ENCODE assay signal across 20 cellular contexts in genomic region chr22:40240160-40240559, GRCh38.
DNase-seq lines count a peak whose midpoint lies in the region; ATAC-seq and TF ChIP-seq lines count a peak whose summit lies in the region.
"Had no signal": no experiment of that assay in that cellular context is flagged by ENCODE, and none has a peak within 500 bp of the region (broad histone marks: within the 10 kb centered on the region; RNA-seq: fewer than 3 reads in every experiment).

No MANE protein-coding gene starts in this region.

- peaks cover 19% of the 10 kb centered on the region for H3K36me3 Mint-ChIP-seq in activated T-cell treated with anti-CD3 and anti-CD28 coated beads, Interleukin-2, amount 50 U/mL, for 24 hours (ENCODE audit: low read depth)
- peaks cover 7% of the 10 kb centered on the region for H3K36me3 Mint-ChIP-seq in activated T-helper 2 cell treated with anti-CD3 and anti-CD28 coated beads, Interferon-gamma antibody, Interleukin-2, Interleukin-4, amounts not matched to agents 10 μg/mL and 5 μg/mL and 100 μg/mL, durations not matched to agents 14 hours and 24 hours and 36 hours (ENCODE audit: low read depth)

- no CpG with 5 or more reads among the region's 3 CpGs for WGBS in IMR-90 (ENCODE audit: extremely low coverage in 2 of 2, insufficient read length in 1 of 2), 2 experiments

- no peak overlapping the region for H3K9ac ChIP-seq in IMR-90 (ENCODE audit: low read depth, low read length)

- H3K27ac Mint-ChIP-seq in activated T-cell treated with anti-CD3 and anti-CD28 coated beads, Interleukin-2, amount 50 U/mL, for 24 hours = peak overlapping the region; percentile 92
- H3K27ac Mint-ChIP-seq in activated T-helper 2 cell treated with anti-CD3 and anti-CD28 coated beads, Interferon-gamma antibody, Interleukin-2, Interleukin-4, amounts not matched to agents 10 μg/mL and 5 μg/mL and 100 μg/mL, durations not matched to agents 14 hours and 24 hours and 36 hours = no peak overlapping the region

- H4K5ac ChIP-seq in IMR-90 (ENCODE audit: low read depth, low read length) = no peak overlapping the region

- no peak for DNase-seq in activated T-cell treated with anti-CD3 and anti-CD28 coated beads, Interleukin-2, amount 50 U/mL, for 24 hours
- DNase-seq in activated T-cell treated with anti-CD3 and anti-CD28 coated beads, Interleukin-2, amount 50 U/mL, for 1 hour = no peak
- DNase-seq in IMR-90 = no peak
- DNase-seq in effector memory CD4-positive, alpha-beta T cell = no peak
- peak; percentile 38 for DNase-seq in retina
- DNase-seq in activated T-helper 2 cell treated with anti-CD3 and anti-CD28 coated beads, Interferon-gamma antibody, Interleukin-2, Interleukin-4, amounts not matched to agents 10 μg/mL and 5 μg/mL and 100 μg/mL, durations not matched to agents 14 hours and 24 hours and 36 hours (ENCODE audit: low spot score) = no peak
- no peak for DNase-seq in NCI-H1417 (lab: John Stamatoyannopoulos, UW)
- DNase-seq: activated gamma-delta T cell; Caco-2; mesenchymal stem cell; MM.1S; NCI-H187 treated with DMSO at 0.1 percent for 48 hours; NCI-H524 treated with DMSO at 0.1 percent for 48 hours; stimulated activated naive CD4-positive, alpha-beta T cell treated with Interleukin-2 at 50 U/mL for 16 hours; uterus had no signal

- H4K8ac ChIP-seq in IMR-90 (ENCODE audit: low read depth in 2 of 2, low read length in 2 of 2) = no peak overlapping the region; a peak in 1 of 4 replicates

- no peak overlapping the region for H3K4me3 Mint-ChIP-seq in activated T-cell treated with anti-CD3 and anti-CD28 coated beads, Interleukin-2, amount 50 U/mL, for 24 hours
- H3K4me3 Mint-ChIP-seq in activated T-helper 2 cell treated with anti-CD3 and anti-CD28 coated beads, Interferon-gamma antibody, Interleukin-2, Interleukin-4, amounts not matched to agents 10 μg/mL and 5 μg/mL and 100 μg/mL, durations not matched to agents 14 hours and 24 hours and 36 hours (ENCODE audit: low read depth) = no peak overlapping the region
- H3K4me3 Mint-ChIP-seq: dendritic cell treated with granulocyte-macrophage colony-stimulating factor and Interleukin-4, amounts not matched to agents 40 ng/mL and 50 ng/mL, for 4 days had no signal

- no peak overlapping the region for H3K18ac ChIP-seq in IMR-90 (ENCODE audit: low read depth, low read length)

- H3K4me1 Mint-ChIP-seq in activated T-cell treated with anti-CD3 and anti-CD28 coated beads, Interleukin-2, amount 50 U/mL, for 24 hours (ENCODE audit: low read depth) = peaks cover 90% of the 10 kb centered on the region
- H3K4me1 Mint-ChIP-seq in activated T-helper 2 cell treated with anti-CD3 and anti-CD28 coated beads, Interferon-gamma antibody, Interleukin-2, Interleukin-4, amounts not matched to agents 10 μg/mL and 5 μg/mL and 100 μg/mL, durations not matched to agents 14 hours and 24 hours and 36 hours (ENCODE audit: low read depth) = peaks cover 62% of the 10 kb centered on the region

- H3K56ac ChIP-seq in IMR-90 (ENCODE audit: extremely low read depth, insufficient read depth, low read length) = no peak overlapping the region

- no peak overlapping the region for H4K91ac ChIP-seq in IMR-90 (ENCODE audit: insufficient read depth, low read depth, low read length)

- H3K4me3 ChIP-seq in IMR-90 (ENCODE audit: insufficient read depth, low read depth, low read length) = no peak overlapping the region
- H3K4me3 ChIP-seq in effector memory CD4-positive, alpha-beta T cell (ENCODE audit: insufficient read depth, low read depth, low read length, poor library complexity, severe bottlenecking) = no peak overlapping the region
- H3K4me3 ChIP-seq: esophagus muscularis mucosa, skin epidermis, uterus had no signal

- TF ChIP-seq POLR2A in IMR-90 (IDR thresholded peaks at IDR 0.05; ENCODE audit: low read depth, low read length) = no peak

- intact Hi-C loops in IMR-90 (cut with micrococcal nuclease) = no loop called here
- intact Hi-C loops in activated T-helper 2 cell treated with anti-CD3 and anti-CD28 coated beads, Interferon-gamma antibody, Interleukin-2, Interleukin-4, amounts not matched to agents 10 μg/mL and 5 μg/mL and 100 μg/mL, durations not matched to agents 14 hours and 24 hours and 36 hours (cut with micrococcal nuclease) = loop anchor here (2.0 to 5.0 kb wide), 3 partner anchors 43 to 107 kb away; partner anchors contain the start of genes ADSL and TNRC6B

- BruUV-seq in IMR-90 (replicated peaks; lab: Mats Ljungman, UMichigan) = no TSS peak

- no peak overlapping the region for H2AFZ ChIP-seq in IMR-90 (replicated peaks; ENCODE audit: low read length, poor library complexity)

- H4K20me1 ChIP-seq in IMR-90 (ENCODE audit: insufficient read depth, low read length) = peaks cover 38% of the 10 kb centered on the region

- H2BK20ac ChIP-seq in IMR-90 (ENCODE audit: low read depth, low read length) = no peak overlapping the region

- peak overlapping the region; percentile 12; the same call in 1 of the 2 replicates for H2AK5ac ChIP-seq in IMR-90 (ENCODE audit: low read depth, low read length)

- H3K27me3 Mint-ChIP-seq in activated T-cell treated with anti-CD3 and anti-CD28 coated beads, Interleukin-2, amount 50 U/mL, for 24 hours = no peaks in the 10 kb centered on the region
- H3K27me3 Mint-ChIP-seq in activated T-helper 2 cell treated with anti-CD3 and anti-CD28 coated beads, Interferon-gamma antibody, Interleukin-2, Interleukin-4, amounts not matched to agents 10 μg/mL and 5 μg/mL and 100 μg/mL, durations not matched to agents 14 hours and 24 hours and 36 hours (ENCODE audit: low read depth) = no peaks in the 10 kb centered on the region
- H3K27me3 Mint-ChIP-seq: dendritic cell treated with granulocyte-macrophage colony-stimulating factor and Interleukin-4, amounts not matched to agents 40 ng/mL and 50 ng/mL, for 4 days had no signal

- no peak for TF ChIP-seq CTCF in IMR-90 (conservative IDR thresholded peaks at IDR 0.05; ENCODE audit: low read depth, low read length)

- ATAC-seq in IMR-90 (ENCODE audit: low read depth) (no peak), esophagus mucosa (no peak)
- ATAC-seq: Panc1 had no signal

- H3K14ac ChIP-seq in IMR-90 (replicated peaks; ENCODE audit: low read depth, low read length) = no peak overlapping the region

- peaks cover 49 to 74% of the 10 kb centered on the region in 2 experiments for H3K79me1 ChIP-seq in IMR-90 (ENCODE audit: low read depth in 1 of 2, low read length in 2 of 2)

- CTCF ChIA-PET in IMR-90 (lab: Yijun Ruan, JAX) = no interaction called here

- no peaks in the 10 kb centered on the region for H3K9me3 Mint-ChIP-seq in activated T-cell treated with anti-CD3 and anti-CD28 coated beads, Interleukin-2, amount 50 U/mL, for 24 hours
- H3K9me3 Mint-ChIP-seq in activated T-helper 2 cell treated with anti-CD3 and anti-CD28 coated beads, Interferon-gamma antibody, Interleukin-2, Interleukin-4, amounts not matched to agents 10 μg/mL and 5 μg/mL and 100 μg/mL, durations not matched to agents 14 hours and 24 hours and 36 hours = no peaks in the 10 kb centered on the region
- H3K9me3 Mint-ChIP-seq: dendritic cell treated with granulocyte-macrophage colony-stimulating factor and Interleukin-4, amounts not matched to agents 40 ng/mL and 50 ng/mL, for 4 days had no signal

- no peak overlapping the region for H3K27ac ChIP-seq in IMR-90 (ENCODE audit: insufficient read depth, low read length)
- H3K27ac ChIP-seq in effector memory CD4-positive, alpha-beta T cell (ENCODE audit: insufficient read depth, low read length, poor library complexity, severe bottlenecking) = peak overlapping the region; percentile 65

- no peak overlapping the region for H2BK15ac ChIP-seq in IMR-90 (ENCODE audit: low read depth, low read length)

- H3K4me2 ChIP-seq in IMR-90 (ENCODE audit: low read depth, low read length) = no peak overlapping the region

- H2BK120ac ChIP-seq in IMR-90 (ENCODE audit: low read depth, low read length) = no peak overlapping the region

- no peak overlapping the region; the same call in 1 of the 2 replicates for H3K23ac ChIP-seq in IMR-90 (ENCODE audit: low read depth, low read length)

- in situ Hi-C loops in IMR-90 (cut with MboI; ENCODE audit: low sequenced_read_pairs) = no loop called here

- H3K4me1 ChIP-seq in IMR-90 (ENCODE audit: control insufficient read depth, insufficient read depth, low read length) = peaks cover 14% of the 10 kb centered on the region
- H3K4me1 ChIP-seq in effector memory CD4-positive, alpha-beta T cell (ENCODE audit: control insufficient read depth, insufficient read depth, low read length, poor library complexity, severe bottlenecking) = peaks cover 61% of the 10 kb centered on the region
- H3K4me1 ChIP-seq: Caco-2 had no signal

- H3K9me3 ChIP-seq in IMR-90 (ENCODE audit: control insufficient read depth, insufficient read depth, low read length) = no peaks in the 10 kb centered on the region
- H3K9me3 ChIP-seq in effector memory CD4-positive, alpha-beta T cell (ENCODE audit: control insufficient read depth, low read length) = no peaks in the 10 kb centered on the region
- H3K9me3 ChIP-seq: Caco-2, esophagus muscularis mucosa, uterus had no signal

- POLR2A ChIA-PET in IMR-90 (lab: Charles Lee; ENCODE audit: unreplicated experiment) = no interaction called here

- TF ChIP-seq RAD21 in IMR-90 (IDR thresholded peaks at IDR 0.05; ENCODE audit: low read length) = no peak

- dilution Hi-C loops in IMR-90 (cut with HindIII; ENCODE audit: low sequenced_read_pairs, unreplicated experiment) = no loop called here

- peaks cover 34% of the 10 kb centered on the region for H3K9me1 ChIP-seq in IMR-90 (ENCODE audit: insufficient read depth, low read length)

- H2BK5ac ChIP-seq in IMR-90 (ENCODE audit: low read depth, low read length, poor library complexity, severe bottlenecking) = no peak overlapping the region

- H3K36me3 ChIP-seq in IMR-90 (ENCODE audit: control insufficient read depth, insufficient read depth, low read length) = 0 out of 2 replicates have a peak, but pooled peaks cover 3% of the 10 kb centered on the region
- peaks cover 4% of the 10 kb centered on the region for H3K36me3 ChIP-seq in effector memory CD4-positive, alpha-beta T cell (ENCODE audit: control insufficient read depth, insufficient read depth, low read length)
- H3K36me3 ChIP-seq: esophagus muscularis mucosa, uterus had no signal

- H3K27me3 ChIP-seq in IMR-90 (ENCODE audit: control insufficient read depth, insufficient read depth, low read length) = no peaks in the 10 kb centered on the region
- H3K27me3 ChIP-seq in effector memory CD4-positive, alpha-beta T cell (replicated peaks; ENCODE audit: control insufficient read depth, insufficient read depth, low read length, poor library complexity, severe bottlenecking) = no peaks in the 10 kb centered on the region
- H3K27me3 ChIP-seq: esophagus muscularis mucosa, uterus had no signal

- H2AK9ac ChIP-seq in IMR-90 (replicated peaks; ENCODE audit: low read depth, low read length, poor library complexity) = no peak overlapping the region

- no peak overlapping the region for H3K4ac ChIP-seq in IMR-90 (ENCODE audit: low read depth, low read length)

TF ChIP-seq in IMR-90, 13 proteins besides CTCF, POLR2A, EP300 and RAD21 (continues in another document):
- no peak for TF ChIP-seq CHD1 (IDR thresholded peaks at IDR 0.05; ENCODE audit: low read depth, low read length)
